2 cellular contexts compared by ENCODE assay signal in genomic region chr6:96186094-96186493, GRCh38.
TF ChIP-seq lines count a peak whose summit lies in the region.

No MANE protein-coding gene starts in this region.

TF ChIP-seq in GM23338, 12 proteins besides CTCF, POLR2A, EP300 and RAD21 (continued from another document):
- TF ChIP-seq ZNF462 (CRISPR knock-in tag; IDR thresholded peaks at IDR 0.05) (no peak), ZNF114 (CRISPR knock-in tag; IDR thresholded peaks at IDR 0.05) (no peak), JUNB (IDR thresholded peaks at IDR 0.05; ENCODE audit: unreplicated experiment) (no peak), POLR2AphosphoS5 (IDR thresholded peaks at IDR 0.05; ENCODE audit: low read depth) (no peak), EZH2 (IDR thresholded peaks at IDR 0.05; ENCODE audit: low read depth, unreplicated experiment) (no peak), ETS1 (IDR thresholded peaks at IDR 0.05) (no peak), STAT1 (IDR thresholded peaks at IDR 0.05; ENCODE audit: unreplicated experiment) (no peak), ZNF331 (CRISPR knock-in tag; IDR thresholded peaks at IDR 0.05; ENCODE audit: low read depth) (no peak), NANOG (IDR thresholded peaks at IDR 0.05; ENCODE audit: borderline replicate concordance) (no peak), REST (IDR thresholded peaks at IDR 0.05; ENCODE audit: unreplicated experiment) (no peak), CREB1 (CRISPR knock-in tag; IDR thresholded peaks at IDR 0.05; ENCODE audit: low read depth) (no peak)

TF ChIP-seq in H1, 55 proteins besides CTCF, POLR2A, EP300 and RAD21 (continued from another document):
- TF ChIP-seq BACH1 (IDR thresholded peaks at IDR 0.05; ENCODE audit: low read length) (no peak), MAX (IDR thresholded peaks at IDR 0.05) (no peak), ASH2L (IDR thresholded peaks at IDR 0.05; ENCODE audit: low read length) (no peak), CHD7 (IDR thresholded peaks at IDR 0.05; ENCODE audit: insufficient replicate concordance, low read length) (no peak), NANOG (IDR thresholded peaks at IDR 0.05; ENCODE audit: insufficient read depth, low read depth, low read length, poor library complexity, severe bottlenecking) (no peak), POU5F1 (IDR thresholded peaks at IDR 0.05; ENCODE audit: low read depth, low read length) (no peak), NRF1 (IDR thresholded peaks at IDR 0.05; ENCODE audit: low read depth, low read length) (no peak)
